In the genomic region with DNA sequence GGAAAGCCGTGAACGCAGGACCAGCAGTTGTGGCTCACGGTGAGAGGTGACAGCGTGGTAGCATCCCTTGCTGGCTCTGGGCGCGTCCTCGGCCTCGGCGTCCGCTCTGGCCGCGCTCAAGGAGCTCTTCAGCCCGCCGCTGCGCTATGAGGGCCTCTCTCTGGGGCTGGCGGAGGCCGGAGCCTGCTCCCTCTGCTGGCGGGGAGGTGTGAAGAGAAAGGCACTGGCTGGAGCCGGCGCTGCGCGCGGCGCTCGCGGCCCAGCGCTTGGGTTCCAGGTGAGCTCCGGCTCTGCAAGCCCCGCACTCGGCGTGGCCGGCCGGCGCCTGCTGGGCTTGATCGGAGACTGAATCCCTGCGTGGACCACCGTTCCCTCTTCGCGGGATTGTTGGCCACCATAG, we compare ENCODE assay signal across 16 cellular contexts.
DNase-seq lines count a peak whose midpoint lies in the region; ATAC-seq and TF ChIP-seq lines count a peak whose summit lies in the region.
"Had no signal": no experiment of that assay in that cellular context is flagged by ENCODE, and none has a peak within 500 bp of the region (broad histone marks: within the 10 kb centered on the region; RNA-seq: fewer than 3 reads in every experiment).

No MANE protein-coding gene starts in this region.

- H3K4me3 ChIP-seq in IMR-90 (ENCODE audit: insufficient read depth, low read depth, low read length), result no peak overlapping the region
- peak overlapping the region in 41 of 59 donors; percentile 23 to 66 (median 49) for H3K4me3 ChIP-seq in dorsolateral prefrontal cortex
- H3K4me3 ChIP-seq in mesenchymal stem cell (ENCODE audit: insufficient read depth in 1 of 2, low read depth in 1 of 2, low read length in 2 of 2), result no peak overlapping the region
- H3K4me3 ChIP-seq in testis, result peak overlapping the region; percentile 54 to 56
- H3K4me3 ChIP-seq in vagina, result no peak overlapping the region

- dilution Hi-C loops in IMR-90 (cut with HindIII; ENCODE audit: low sequenced_read_pairs, unreplicated experiment), result no loop called here

- CTCF ChIA-PET in IMR-90 (lab: Yijun Ruan, JAX), result interaction anchor here (0.6 kb wide), 1 partner anchor 1616 kb away, joined by 3 read pairs; no protein-coding TSS in a partner anchor

- POLR2A ChIA-PET in IMR-90 (lab: Charles Lee; ENCODE audit: unreplicated experiment), result interaction anchor here (0.6 kb wide), 1 partner anchor 214 kb away, joined by 5 read pairs; no protein-coding TSS in a partner anchor

- H4K5ac ChIP-seq in IMR-90 (ENCODE audit: low read depth, low read length), result no peak overlapping the region

- no peak overlapping the region for H2BK15ac ChIP-seq in IMR-90 (ENCODE audit: low read depth, low read length)
- peak overlapping the region; percentile 54 for H2BK15ac ChIP-seq in mesenchymal stem cell (ENCODE audit: low read depth, poor library complexity, severe bottlenecking)

- no peaks in the 10 kb centered on the region for H3K27me3 ChIP-seq in IMR-90 (ENCODE audit: control insufficient read depth, insufficient read depth, low read length)
- no peaks in the 10 kb centered on the region for H3K27me3 ChIP-seq in dorsolateral prefrontal cortex
- no peaks in the 10 kb centered on the region for H3K27me3 ChIP-seq in mesenchymal stem cell (ENCODE audit: control insufficient read depth in 1 of 2, insufficient read depth in 1 of 2, low read length in 2 of 2)
- no peaks in the 10 kb centered on the region for H3K27me3 ChIP-seq in testis
- H3K27me3 ChIP-seq in vagina, result no peaks in the 10 kb centered on the region

- H2BK12ac ChIP-seq in mesenchymal stem cell (ENCODE audit: low read length in 2 of 2), result no peak overlapping the region

- H2BK20ac ChIP-seq in IMR-90 (ENCODE audit: low read depth, low read length), result no peak overlapping the region

- H2AFZ ChIP-seq in IMR-90 (replicated peaks; ENCODE audit: low read length, poor library complexity), result no peak overlapping the region
- H2AFZ ChIP-seq in mesenchymal stem cell (ENCODE audit: low read depth, low read length), result no peak overlapping the region

- no peak overlapping the region for H4K8ac ChIP-seq in IMR-90 (ENCODE audit: low read depth in 2 of 2, low read length in 2 of 2)
- H4K8ac ChIP-seq in mesenchymal stem cell (ENCODE audit: low read length), result peak overlapping the region; percentile 61

- TF ChIP-seq RAD21 in IMR-90 (IDR thresholded peaks at IDR 0.05; ENCODE audit: low read length), result no peak

- H3K4me2 ChIP-seq in IMR-90 (ENCODE audit: low read depth, low read length), result no peak overlapping the region
- no peak overlapping the region for H3K4me2 ChIP-seq in mesenchymal stem cell (ENCODE audit: low read length, poor library complexity, severe bottlenecking)

- no peaks in the 10 kb centered on the region for H4K20me1 ChIP-seq in IMR-90 (ENCODE audit: insufficient read depth, low read length)

- no peak overlapping the region for H4K91ac ChIP-seq in IMR-90 (ENCODE audit: insufficient read depth, low read depth, low read length)
- H4K91ac ChIP-seq in mesenchymal stem cell (ENCODE audit: low read length), result peak overlapping the region; percentile 46

- H3K14ac ChIP-seq in IMR-90 (replicated peaks; ENCODE audit: low read depth, low read length) (no peak overlapping the region), mesenchymal stem cell (ENCODE audit: low read length in 2 of 2) (no peak overlapping the region)

- H3K79me1 ChIP-seq in IMR-90 (ENCODE audit: low read depth in 1 of 2, low read length in 2 of 2), result no peaks in the 10 kb centered on the region
- no peaks in the 10 kb centered on the region for H3K79me1 ChIP-seq in mesenchymal stem cell (replicated peaks; ENCODE audit: low read length, poor library complexity, severe bottlenecking)

- H3K27ac ChIP-seq in IMR-90 (ENCODE audit: insufficient read depth, low read length) (no peak overlapping the region), dorsolateral prefrontal cortex (peak overlapping the region in 58 of 59 donors; percentile 79 to 100 (median 94)), mesenchymal stem cell (ENCODE audit: low read length, poor library complexity, severe bottlenecking) (no peak overlapping the region), testis (peak overlapping the region; percentile 34 to 51), vagina (no peak overlapping the region)

- H3K9me3 ChIP-seq in IMR-90 (ENCODE audit: control insufficient read depth, insufficient read depth, low read length), result no peaks in the 10 kb centered on the region; the same call in 1 of the 2 replicates
- no peaks in the 10 kb centered on the region for H3K9me3 ChIP-seq in mesenchymal stem cell (ENCODE audit: control insufficient read depth, low read length)
- H3K9me3 ChIP-seq in testis, result no peaks in the 10 kb centered on the region
- no peaks in the 10 kb centered on the region for H3K9me3 ChIP-seq in vagina

- H2AK5ac ChIP-seq in IMR-90 (ENCODE audit: low read depth, low read length) (peak overlapping the region; percentile 70; the same call in 1 of the 2 replicates), mesenchymal stem cell (ENCODE audit: low read length, severe bottlenecking) (no peak overlapping the region)

- H3K18ac ChIP-seq in IMR-90 (ENCODE audit: low read depth, low read length) (no peak overlapping the region), mesenchymal stem cell (ENCODE audit: low read depth in 1 of 2, low read length in 2 of 2) (peak overlapping the region in 1 of 2 experiments; percentile 28)

- intact Hi-C loops in IMR-90 (cut with micrococcal nuclease) (loop anchor here (10.0 kb wide), 2 partner anchors 495 to 915 kb away; no protein-coding TSS in a partner anchor), dorsolateral prefrontal cortex (cut with DNase I) (loop anchor here (5.0 to 10.0 kb wide), 3 partner anchors 83 to 958 kb away; no protein-coding TSS in a partner anchor), testis (cut with DNase I; ENCODE audit: low total_unique reads) (no loop called here), vagina (cut with DNase I) (no loop called here)

- no peaks in the 10 kb centered on the region for H3K36me3 ChIP-seq in IMR-90 (ENCODE audit: control insufficient read depth, insufficient read depth, low read length)
- no peaks in the 10 kb centered on the region for H3K36me3 ChIP-seq in mesenchymal stem cell (ENCODE audit: control insufficient read depth in 1 of 2, insufficient read depth in 2 of 2, low read depth in 1 of 2, low read length in 2 of 2)
- no peaks in the 10 kb centered on the region for H3K36me3 ChIP-seq in testis (ENCODE audit: low read depth, missing control alignments)
- H3K36me3 ChIP-seq in vagina, result no peaks in the 10 kb centered on the region

- no peak overlapping the region for H2AK9ac ChIP-seq in IMR-90 (replicated peaks; ENCODE audit: low read depth, low read length, poor library complexity)

- H3K56ac ChIP-seq in IMR-90 (ENCODE audit: extremely low read depth, insufficient read depth, low read length), result no peak overlapping the region

- no peak overlapping the region for H2BK120ac ChIP-seq in IMR-90 (ENCODE audit: low read depth, low read length)
- H2BK120ac ChIP-seq in mesenchymal stem cell (ENCODE audit: low read depth, low read length), result peak overlapping the region; percentile 24

- no peak overlapping the region for H3K9ac ChIP-seq in IMR-90 (ENCODE audit: low read depth, low read length)
- H3K9ac ChIP-seq in mesenchymal stem cell (ENCODE audit: low read length), result no peak overlapping the region

- H3K4ac ChIP-seq in IMR-90 (ENCODE audit: low read depth, low read length) (no peak overlapping the region), mesenchymal stem cell (ENCODE audit: low read depth in 1 of 2, low read length in 2 of 2) (peak overlapping the region in 1 of 2 experiments; percentile 80)

- TF ChIP-seq POLR2A in IMR-90 (IDR thresholded peaks at IDR 0.05; ENCODE audit: low read depth, low read length) (no peak), testis (IDR thresholded peaks at IDR 0.05) (no peak), vagina (IDR thresholded peaks at IDR 0.05) (no peak)

- in situ Hi-C loops in IMR-90 (cut with MboI; ENCODE audit: low sequenced_read_pairs), result no loop called here

- no TSS peak for BruUV-seq in IMR-90 (replicated peaks; lab: Mats Ljungman, UMichigan)

- H2BK5ac ChIP-seq in IMR-90 (ENCODE audit: low read depth, low read length, poor library complexity, severe bottlenecking) (no peak overlapping the region), mesenchymal stem cell (ENCODE audit: low read depth, low read length, poor library complexity, severe bottlenecking) (no peak overlapping the region)

- no peak overlapping the region for H3K23ac ChIP-seq in IMR-90 (ENCODE audit: low read depth, low read length)
- no peak overlapping the region for H3K23ac ChIP-seq in mesenchymal stem cell (ENCODE audit: low read length in 2 of 2)

- H3K4me1 ChIP-seq in IMR-90 (ENCODE audit: control insufficient read depth, insufficient read depth, low read length), result peaks cover 17% of the 10 kb centered on the region
- peaks cover 5% of the 10 kb centered on the region for H3K4me1 ChIP-seq in mesenchymal stem cell (ENCODE audit: control insufficient read depth, insufficient read depth, low read depth, low read length)
- H3K4me1 ChIP-seq in testis, result peaks cover 11% of the 10 kb centered on the region
- H3K4me1 ChIP-seq in vagina, result no peaks in the 10 kb centered on the region

- TF ChIP-seq CTCF in IMR-90 (conservative IDR thresholded peaks at IDR 0.05; ENCODE audit: low read depth, low read length) (no peak), dorsolateral prefrontal cortex (IDR thresholded peaks at IDR 0.05 in 54 of 56, conservative IDR thresholded peaks at IDR 0.05 in 2 of 56; ENCODE audit: low read depth in 1 of 56, partially characterized antibody in 56 of 56) (no peak), testis (IDR thresholded peaks at IDR 0.05) (peak in 1 of 3 experiments; percentile 11), vagina (IDR thresholded peaks at IDR 0.05) (no peak)

- ATAC-seq in IMR-90 (ENCODE audit: low read depth) (no peak), GM21367 (IDR thresholded peaks at IDR 0.05; ENCODE audit: unreplicated experiment) (no peak)
- ATAC-seq: HCT116, HepG2 had no signal

- H3K9me1 ChIP-seq in IMR-90 (ENCODE audit: insufficient read depth, low read length), result peaks cover 21% of the 10 kb centered on the region

- DNase-seq in IMR-90 (no peak), dorsolateral prefrontal cortex (no peak), mesenchymal stem cell (no peak), testis (peak; percentile 50), vagina (ENCODE audit: extremely low spot score in 2 of 2) (no peak)
- DNase-seq in activated T-cell treated with anti-CD3 and anti-CD28 coated beads, Interleukin-2, amount 50 U/mL, for 1 hour, result no peak
- DNase-seq: COR-L47, EL, NCI-H1092, NCI-H1694, NCI-H2107, NCI-H2227 treated with DMSO at 0.1 percent for 48 hours, NCI-H524 had no signal

- 98% methylated on average over 11 of the region's 39 CpGs; no CpG with 5 or more reads in 1 of the 2 experiments for WGBS in IMR-90 (ENCODE audit: extremely low coverage in 2 of 2, insufficient read length in 1 of 2), 2 experiments
- 68% methylated on average over 30 of the region's 39 CpGs for WGBS in mesenchymal stem cell
- 64 to 76% methylated on average over 38 of the region's 39 CpGs for WGBS in testis, 2 donors

TF ChIP-seq in IMR-90, 13 proteins besides CTCF, POLR2A, EP300 and RAD21 (continues in another document):
- no peak for TF ChIP-seq RFX5 (IDR thresholded peaks at IDR 0.05; ENCODE audit: low read depth, low read length)
- TF ChIP-seq CEBPB (IDR thresholded peaks at IDR 0.05; ENCODE audit: low read depth, low read length), result no peak
- no peak for TF ChIP-seq SMC3 (IDR thresholded peaks at IDR 0.05; ENCODE audit: low read depth, low read length)
- TF ChIP-seq MXI1 (IDR thresholded peaks at IDR 0.05; ENCODE audit: borderline replicate concordance, low read depth, low read length), result no peak

Comparison
In these comparisons a context has a peak if more than half of its experiments do, and no peak if none do; other contexts are left out.
1. H3K27ac ChIP-seq: peak in dorsolateral prefrontal cortex (58 of 59) and testis (2 of 2); none in IMR-90 (single experiment), mesenchymal stem cell (single experiment) and vagina (single experiment).
2. H3K4me3 ChIP-seq: peak in dorsolateral prefrontal cortex (41 of 59) and testis (2 of 2); none in IMR-90 (single experiment), mesenchymal stem cell (0 of 2) and vagina (0 of 2).
3. intact Hi-C loops: an anchor here in IMR-90 (10.0 kb wide) and dorsolateral prefrontal cortex (5.0 to 10.0 kb wide); none called in testis and vagina.